37 cellular contexts compared by ENCODE assay signal in genomic region chr11:104183572-104183971, GRCh38. TPM values are rescaled to one million over a fixed set of nuclear protein-coding genes. Genes with fewer than 3 reads are reported as not detected.
"Had no signal": no experiment of that assay in that cellular context is flagged by ENCODE, and none has a peak within 500 bp of the region (broad histone marks: within the 10 kb centered on the region; RNA-seq: fewer than 3 reads in every experiment).

No MANE protein-coding gene starts in this region.

- DNase-seq: activated CD4-positive, alpha-beta T cell treated with anti-CD3 and anti-CD28 coated beads, Interleukin-2, amount 10 ng/mL, durations not matched to agents 24 days and 14 days; activated CD4-positive, alpha-beta T cell treated with anti-CD3 and anti-CD28 coated beads, Interleukin-2, amount 50 U/mL, for 4 hours; activated CD4-positive, CD25-positive, alpha-beta regulatory T cell; activated CD8-positive, alpha-beta T cell treated with anti-CD3 and anti-CD28 coated beads for 36 hours; activated effector memory CD4-positive, alpha-beta T cell treated with anti-CD3 and anti-CD28 coated beads, Interleukin-2, amount 50 U/mL, for 16 hours; activated naive CD4-positive, alpha-beta T cell; activated naive CD4-positive, alpha-beta T cell treated with anti-CD3 and anti-CD28 coated beads, Interleukin-2, amount 50 U/mL, for 16 hours; activated naive CD8-positive, alpha-beta T cell treated with anti-CD3 and anti-CD28 coated beads for 36 hours; activated T-cell treated with anti-CD3 and anti-CD28 coated beads, Interleukin-2, amount 50 U/mL, for 1 hour; activated T-cell treated with anti-CD3 and anti-CD28 coated beads, Interleukin-2, amount 50 U/mL, for 72 hours; amygdala; brain microvascular endothelial cell; MM.1S; MV-4-11; NCI-H1092; NCI-H1417; NCI-H146; NCI-H187; NCI-H2029 treated with DMSO at 0.1 percent for 48 hours; NCI-H2107; NCI-H2171; NCI-H510A; NCI-H526; NCI-H748 treated with DMSO at 0.1 percent for 48 hours; NK-92 treated with Interleukin-12 subunit alpha and Interleukin-12 subunit beta, amount 100 ng/mL, for 24 hours; PC-9; SIG-M5; T1000; WERI-Rb-1 had no signal

- H2AFZ ChIP-seq: PC-9 had no signal

- H3K36me3 ChIP-seq: brain microvascular endothelial cell, cardiac muscle cell, WERI-Rb-1 had no signal

- H3K27ac ChIP-seq: brain microvascular endothelial cell, cardiac muscle cell, PC-9, RWPE1, WERI-Rb-1 had no signal

- H3K27me3 ChIP-seq: brain microvascular endothelial cell, cardiac muscle cell had no signal

- FAIRE-seq: astrocyte, RCC 7860 had no signal

- ATAC-seq: activated CD8-positive, alpha-beta T cell treated with anti-CD3 and anti-CD28 coated beads for 36 hours; activated T-cell treated with anti-CD3 and anti-CD28 coated beads, Interleukin-2, amount 50 U/mL, for 72 hours; activated T-helper 17 cell treated with anti-CD3 and anti-CD28 coated beads, Interleukin-2, amount 50 U/mL, for 72 hours; Right ventricle myocardium inferior had no signal

- H3K4me2 ChIP-seq: PC-9 had no signal

- H3K4me3 ChIP-seq: cardiac muscle cell, PC-9 had no signal

RNA-seq across cellular contexts. Expression of gene PDGFD, which starts 19.6 kb away (rescaled TPM):
- total RNA-seq: activated CD4-positive, alpha-beta T cell treated with anti-CD3 and anti-CD28 coated beads, Interleukin-2, amount 10 ng/mL, durations not matched to agents 24 days and 14 days; activated naive CD8-positive, alpha-beta T cell treated with anti-CD3 and anti-CD28 coated beads for 36 hours; activated T-helper 17 cell treated with anti-CD3 and anti-CD28 coated beads, Interleukin-2, amount 50 U/mL, for 72 hours; T-helper 1 cell treated with Interleukin-12 subunit alpha and Interleukin-12 subunit beta and Interleukin-4 antibody, amounts not matched to agents 30 ng/mL and 1 ng/mL, for 36 hours; T-helper 2 cell treated with Interferon-gamma antibody and Interleukin-4, amounts not matched to agents 100 ng/mL and 5 ng/mL, for 36 hours had no signal
